17 cellular contexts compared by ENCODE assay signal in genomic region chr19:38434549-38435051, GRCh38. TPM values are rescaled to one million over a fixed set of nuclear protein-coding genes. Genes with fewer than 3 reads are reported as not detected.
DNase-seq lines count a peak whose midpoint lies in the region; ATAC-seq and TF ChIP-seq lines count a peak whose summit lies in the region.
"Had no signal": no experiment of that assay in that cellular context is flagged by ENCODE, and none has a peak within 500 bp of the region (broad histone marks: within the 10 kb centered on the region; RNA-seq: fewer than 3 reads in every experiment).

No MANE protein-coding gene starts in this region.

- CTCF ChIA-PET in PC-3 (lab: Charles Lee): no interaction called here

- peak overlapping the region; percentile 39 for H3K4me3 Mint-ChIP-seq in natural killer cell treated with Interleukin-12 subunit alpha and Interleukin-12 subunit beta and Interleukin-15 and Interleukin-18, amount 100 ng/mL, for 72 hours
- no peak overlapping the region for H3K4me3 Mint-ChIP-seq in natural killer cell

- H3K9me2 ChIP-seq in PC-3 (replicated peaks; ENCODE audit: low read length): no peaks in the 10 kb centered on the region

- H3K4me3 ChIP-seq in ectodermal cell (ENCODE audit: insufficient read depth, low read depth, low read length) (peak overlapping the region; percentile 5), PC-3 (ENCODE audit: low read length) (no peak overlapping the region)

- no peak overlapping the region for H3K4me2 ChIP-seq in PC-3 (ENCODE audit: low read length)

- no peaks in the 10 kb centered on the region for H3K79me2 ChIP-seq in PC-3 (ENCODE audit: low read length)

- intact Hi-C loops in natural killer cell (cut with micrococcal nuclease): no loop called here
- intact Hi-C loops in PC-3 (cut with micrococcal nuclease): no loop called here

- peaks cover 9 to 12% of the 10 kb centered on the region in 2 donors for H3K27me3 Mint-ChIP-seq in natural killer cell treated with Interleukin-12 subunit alpha and Interleukin-12 subunit beta and Interleukin-15 and Interleukin-18, amount 100 ng/mL, for 72 hours
- peaks cover 9 to 12% of the 10 kb centered on the region in 2 donors for H3K27me3 Mint-ChIP-seq in natural killer cell (ENCODE audit: low read depth in 2 of 2)

- H3K27ac Mint-ChIP-seq in natural killer cell treated with Interleukin-12 subunit alpha and Interleukin-12 subunit beta and Interleukin-15 and Interleukin-18, amount 100 ng/mL, for 72 hours: no peak overlapping the region
- H3K27ac Mint-ChIP-seq in natural killer cell: no peak overlapping the region
- H3K27ac Mint-ChIP-seq: activated naive CD8-positive, alpha-beta T cell treated with anti-CD3 and anti-CD28 coated beads, Interleukin-2, amount 50 U/mL, for 24 hours had no signal

- H3K4me1 ChIP-seq in ectodermal cell (ENCODE audit: control insufficient read depth, insufficient read depth, low read length) (peaks cover 18% of the 10 kb centered on the region), PC-3 (ENCODE audit: insufficient read depth, low read length) (no peaks in the 10 kb centered on the region)

- WGBS in ectodermal cell, 2 experiments: 3% methylated on average over 13 of the region's 13 CpGs

- no peaks in the 10 kb centered on the region for H3K36me3 Mint-ChIP-seq in natural killer cell treated with Interleukin-12 subunit alpha and Interleukin-12 subunit beta and Interleukin-15 and Interleukin-18, amount 100 ng/mL, for 72 hours
- no peaks in the 10 kb centered on the region for H3K36me3 Mint-ChIP-seq in natural killer cell

- no peak overlapping the region for H2AFZ ChIP-seq in PC-3 (ENCODE audit: low read length)

- H4K20me1 ChIP-seq in PC-3 (ENCODE audit: low read length): no peaks in the 10 kb centered on the region

- ATAC-seq in natural killer cell treated with Interleukin-12 subunit alpha and Interleukin-12 subunit beta and Interleukin-15 and Interleukin-18, amount 100 ng/mL, for 72 hours: no peak
- ATAC-seq in natural killer cell (no peak), PC-3 (no peak), HG03108 (IDR thresholded peaks at IDR 0.05; ENCODE audit: unreplicated experiment) (no peak)
- ATAC-seq: activated naive CD8-positive, alpha-beta T cell treated with anti-CD3 and anti-CD28 coated beads, Interleukin-2, amount 50 U/mL, for 24 hours had no signal

- H3K27me3 ChIP-seq in ectodermal cell (ENCODE audit: control insufficient read depth, insufficient read depth, low read length, poor library complexity, severe bottlenecking) (no peaks in the 10 kb centered on the region), PC-3 (ENCODE audit: low read length) (no peaks in the 10 kb centered on the region)

- POLR2A ChIA-PET in PC-3 (lab: Charles Lee; ENCODE audit: unreplicated experiment): no interaction called here

- no peaks in the 10 kb centered on the region for H3K36me3 ChIP-seq in ectodermal cell (ENCODE audit: control insufficient read depth, insufficient read depth, low read length)
- no peaks in the 10 kb centered on the region for H3K36me3 ChIP-seq in PC-3 (ENCODE audit: low read depth, low read length)
- H3K36me3 ChIP-seq: neutrophil had no signal

- no TSS peak for BruUV-seq in PC-3 (replicated peaks; lab: Mats Ljungman, UMichigan)

- no peaks in the 10 kb centered on the region for H3F3A ChIP-seq in PC-3 (ENCODE audit: low read length, unreplicated experiment)

- H3K4me1 Mint-ChIP-seq in natural killer cell treated with Interleukin-12 subunit alpha and Interleukin-12 subunit beta and Interleukin-15 and Interleukin-18, amount 100 ng/mL, for 72 hours (ENCODE audit: low read depth in 2 of 2): peaks cover 9 to 12% of the 10 kb centered on the region in 2 donors
- H3K4me1 Mint-ChIP-seq in natural killer cell: peaks cover 6 to 14% of the 10 kb centered on the region in 2 donors

- TF ChIP-seq CTCF in natural killer cell (IDR thresholded peaks at IDR 0.05) (no peak), PC-3 (conservative IDR thresholded peaks at IDR 0.05; ENCODE audit: low read depth, low read length) (no peak)

- H3K9me3 ChIP-seq in ectodermal cell (ENCODE audit: control insufficient read depth, low read length) (no peaks in the 10 kb centered on the region), PC-3 (ENCODE audit: low read length) (no peaks in the 10 kb centered on the region)
- H3K9me3 ChIP-seq: neutrophil had no signal

- no peaks in the 10 kb centered on the region for H3K9me3 Mint-ChIP-seq in natural killer cell treated with Interleukin-12 subunit alpha and Interleukin-12 subunit beta and Interleukin-15 and Interleukin-18, amount 100 ng/mL, for 72 hours
- no peaks in the 10 kb centered on the region for H3K9me3 Mint-ChIP-seq in natural killer cell
- H3K9me3 Mint-ChIP-seq: activated naive CD8-positive, alpha-beta T cell treated with anti-CD3 and anti-CD28 coated beads, Interleukin-2, amount 50 U/mL, for 24 hours had no signal

- no peak overlapping the region for H3K9ac ChIP-seq in PC-3 (ENCODE audit: low read length)

- DNase-seq in natural killer cell treated with Interleukin-12 subunit alpha and Interleukin-12 subunit beta and Interleukin-15 and Interleukin-18, amount 100 ng/mL, for 72 hours (ENCODE audit: low spot score): no peak
- no peak for DNase-seq in natural killer cell
- peak; percentile 28 for DNase-seq in mucosa of gallbladder (ENCODE audit: low spot score)
- DNase-seq in dedifferentiated amniotic fluid mesenchymal stem cell (ENCODE audit: extremely low spot score): no peak
- DNase-seq in HT-29 (ENCODE audit: low spot score): no peak
- DNase-seq in PC-3: no peak
- DNase-seq: activated CD4-positive, alpha-beta T cell treated with anti-CD3 and anti-CD28 coated beads, Interleukin-2, amount 50 U/mL, for 48 hours; activated naive CD8-positive, alpha-beta T cell treated with anti-CD3 and anti-CD28 coated beads, Interleukin-2, amount 50 U/mL, for 24 hours; HCEC 1CT; NCI-H446; stimulated activated CD4-positive, alpha-beta T cell treated with anti-CD3 and anti-CD28 coated beads, Interleukin-2, amount 100 ng/mL, for 48 hours had no signal

- H3K27ac ChIP-seq in ectodermal cell (ENCODE audit: insufficient read depth, low read depth, low read length, poor library complexity, severe bottlenecking) (no peak overlapping the region), PC-3 (ENCODE audit: low read length) (no peak overlapping the region)
- H3K27ac ChIP-seq: neutrophil had no signal

RNA-seq across cellular contexts. Expression of gene RYR1, which starts 1.1 kb away (rescaled TPM):
- under 1 TPM; 0.22 to 0.33 TPM for total RNA-seq in natural killer cell treated with Interleukin-12 subunit alpha and Interleukin-12 subunit beta and Interleukin-15 and Interleukin-18, amount 100 ng/mL, for 72 hours
- total RNA-seq in natural killer cell (1 to 10 TPM in 1 of 3 donors, under 1 TPM in 2; 0.05 to 1.0 (median 0.65) TPM), mucosa of gallbladder (4.9 TPM), PC-3 (2014; rRNA removed) (not detected in 2 replicates)
- 3.4 TPM for polyA plus RNA-seq in ectodermal cell (2013, experiment 1 of 4)
- polyA plus RNA-seq in ectodermal cell (2013, experiment 2 of 4): 3.5 TPM
- polyA plus RNA-seq in ectodermal cell (2013, experiment 3 of 4): 1.7 TPM
- 4.2 TPM for polyA plus RNA-seq in ectodermal cell (2013, experiment 4 of 4)
- 0.94 TPM in 1 of 2 replicates, not detected in the other for total RNA-seq in HT-29 (2014; rRNA removed; shearing (Covaris generic))

RNA-seq across cellular contexts. Expression of gene RASGRP4, which starts 8.6 kb away (rescaled TPM):
- total RNA-seq in natural killer cell treated with Interleukin-12 subunit alpha and Interleukin-12 subunit beta and Interleukin-15 and Interleukin-18, amount 100 ng/mL, for 72 hours: 1 to 10 TPM in 1 of 2 donors, not detected in 1; 1.9 TPM
- total RNA-seq in natural killer cell (1 to 10 TPM; 2.3 to 9.3 (median 5.7) TPM), mucosa of gallbladder (3.5 TPM), PC-3 (2014; rRNA removed) (not detected in 2 replicates)
- polyA plus RNA-seq in ectodermal cell (2013, experiment 1 of 4): 0.17 TPM
- 0.41 TPM for polyA plus RNA-seq in ectodermal cell (2013, experiment 2 of 4)
- 0.43 TPM for polyA plus RNA-seq in ectodermal cell (2013, experiment 3 of 4)
- 0.24 TPM for polyA plus RNA-seq in ectodermal cell (2013, experiment 4 of 4)
- total RNA-seq in HT-29 (2014; rRNA removed; shearing (Covaris generic)): not detected in 2 replicates
- total RNA-seq: SK-MEL-5 had no signal
- polyA plus RNA-seq: BJ had no signal

RNA-seq across cellular contexts. Expression of gene FAM98C, which starts 31.7 kb away (rescaled TPM):
- total RNA-seq in natural killer cell treated with Interleukin-12 subunit alpha and Interleukin-12 subunit beta and Interleukin-15 and Interleukin-18, amount 100 ng/mL, for 72 hours: 10 to 100 TPM; 21.8 to 25.8 TPM
- total RNA-seq in natural killer cell: 10 to 100 TPM; 36.9 to 42.1 (median 41.6) TPM
- polyA plus RNA-seq in ectodermal cell (2013, experiment 1 of 4): 7.6 TPM
- 6.6 TPM for polyA plus RNA-seq in ectodermal cell (2013, experiment 2 of 4)
- polyA plus RNA-seq in ectodermal cell (2013, experiment 3 of 4): 8.9 TPM
- polyA plus RNA-seq in ectodermal cell (2013, experiment 4 of 4): 9.8 TPM
- total RNA-seq in mucosa of gallbladder: 35.2 TPM
- total RNA-seq in HT-29 (2014; rRNA removed; shearing (Covaris generic)): 46.6 and 49.5 TPM in 2 replicates
- 23.5 and 53.6 TPM in 2 replicates for total RNA-seq in PC-3 (2014; rRNA removed)

RNA-seq across cellular contexts. Expression of gene SPRED3, which starts 46.1 kb away (rescaled TPM):
- 1 to 10 TPM; 2.5 to 4.6 TPM for total RNA-seq in natural killer cell treated with Interleukin-12 subunit alpha and Interleukin-12 subunit beta and Interleukin-15 and Interleukin-18, amount 100 ng/mL, for 72 hours
- total RNA-seq in natural killer cell (1 to 10 TPM; 1.1 to 4.2 (median 1.3) TPM), mucosa of gallbladder (3.4 TPM), PC-3 (2014; rRNA removed) (3.1 and 4.1 TPM in 2 replicates)
- 2.3 TPM for polyA plus RNA-seq in ectodermal cell (2013, experiment 1 of 4)
- 2.3 TPM for polyA plus RNA-seq in ectodermal cell (2013, experiment 2 of 4)
- 1.2 TPM for polyA plus RNA-seq in ectodermal cell (2013, experiment 3 of 4)
- 2.1 TPM for polyA plus RNA-seq in ectodermal cell (2013, experiment 4 of 4)
- total RNA-seq in HT-29 (2014; rRNA removed; shearing (Covaris generic)): 0.13 and 3.2 TPM in 2 replicates

RNA-seq across cellular contexts. Expression of gene GGN, which starts 46.8 kb away (rescaled TPM):
- total RNA-seq in natural killer cell treated with Interleukin-12 subunit alpha and Interleukin-12 subunit beta and Interleukin-15 and Interleukin-18, amount 100 ng/mL, for 72 hours: under 1 TPM in 1 of 2 donors, not detected in 1; 0.24 TPM
- total RNA-seq in natural killer cell (not detected), mucosa of gallbladder (1.8 TPM), PC-3 (2014; rRNA removed) (0.29 and 0.73 TPM in 2 replicates)
- 2.6 TPM for polyA plus RNA-seq in ectodermal cell (2013, experiment 1 of 4)
- polyA plus RNA-seq in ectodermal cell (2013, experiment 2 of 4): 0.87 TPM
- 1.3 TPM for polyA plus RNA-seq in ectodermal cell (2013, experiment 3 of 4)
- 1.9 TPM for polyA plus RNA-seq in ectodermal cell (2013, experiment 4 of 4)
- 0.26 and 0.41 TPM in 2 replicates for total RNA-seq in HT-29 (2014; rRNA removed; shearing (Covaris generic))
- total RNA-seq: SK-MEL-5, subcutaneous adipose tissue had no signal
